Comparison of ENCODE assay signal across 8 cellular contexts in genomic region chr4:6574747-6575502, GRCh38. TPM values are rescaled to one million over a fixed set of nuclear protein-coding genes. Genes with fewer than 3 reads are reported as not detected.
DNase-seq lines count a peak whose midpoint lies in the region; ATAC-seq and TF ChIP-seq lines count a peak whose summit lies in the region.

Gene MAN2B2 (plus strand): TSS chr4:6575189. CDS start chr4:6575211, 22 bp downstream.

- peak; percentile 90 for ATAC-seq in GM21737 (IDR thresholded peaks at IDR 0.05; ENCODE audit: unreplicated experiment)

- peaks cover 25% of the 10 kb centered on the region for H3K36me3 ChIP-seq in KOPT-K1 (ENCODE audit: insufficient read depth, low read length)
- H3K36me3 ChIP-seq in neural progenitor cell, result no peaks in the 10 kb centered on the region
- peaks cover 13 to 15% of the 10 kb centered on the region in 2 donors for H3K36me3 ChIP-seq in stomach smooth muscle (ENCODE audit: control insufficient read depth in 2 of 2, insufficient read depth in 2 of 2, low read length in 2 of 2)

- H3K4me1 ChIP-seq in neural progenitor cell (no peaks in the 10 kb centered on the region), stomach smooth muscle (ENCODE audit: control insufficient read depth, insufficient read depth, low read length) (peaks cover 14% of the 10 kb centered on the region)

- peak within 1 kb of the TSS; percentile 70 for H3K27ac ChIP-seq in KOPT-K1 (ENCODE audit: low read depth, low read length, poor library complexity, severe bottlenecking)
- no peak within 1 kb of the TSS for H3K27ac ChIP-seq in neural progenitor cell
- peak within 1 kb of the TSS; percentile 41 for H3K27ac ChIP-seq in stomach smooth muscle (ENCODE audit: low read length)

- H3K4me3 ChIP-seq in foreskin fibroblast (ENCODE audit: low read depth in 1 of 2, low read length in 2 of 2) (peak within 1 kb of the TSS; percentile 90 to 97), neural progenitor cell (peak within 1 kb of the TSS; percentile 92), stomach smooth muscle (ENCODE audit: low read length in 2 of 2) (peak within 1 kb of the TSS; percentile 71 to 95)

- TF ChIP-seq CTCF in foreskin fibroblast (IDR thresholded peaks at IDR 0.05; ENCODE audit: low read depth, low read length) (no peak), neural progenitor cell (IDR thresholded peaks at IDR 0.05) (peak; percentile 32)

- peak within 1 kb of the TSS; percentile 98 for H3K4me2 ChIP-seq in neural progenitor cell

- H3K27me3 Mint-ChIP-seq in neural progenitor cell (ENCODE audit: insufficient read depth, low read depth), result peaks cover 16% of the 10 kb centered on the region

- peaks cover 3% of the 10 kb centered on the region for H3F3A ChIP-seq in neural progenitor cell (ENCODE audit: low read depth)

- peaks cover 5% of the 10 kb centered on the region for H3K36me3 Mint-ChIP-seq in neural progenitor cell

- H3K27ac Mint-ChIP-seq in neural progenitor cell, result peak within 1 kb of the TSS; percentile 33

- H3K4me1 Mint-ChIP-seq in neural progenitor cell, result no peaks in the 10 kb centered on the region

- H3K4me3 Mint-ChIP-seq in neural progenitor cell, result peak within 1 kb of the TSS; percentile 88

- TF ChIP-seq POLR2A in Raji (IDR thresholded peaks at IDR 0.05; ENCODE audit: insufficient read depth, low read depth, low read length), result peak; percentile 91

- peak within 1 kb of the TSS; percentile 86 for H2AFZ ChIP-seq in neural progenitor cell (replicated peaks)

- no peaks in the 10 kb centered on the region for H3K79me2 ChIP-seq in neural progenitor cell (ENCODE audit: low read depth)

- no peaks in the 10 kb centered on the region for H3K9me3 ChIP-seq in KOPT-K1 (ENCODE audit: insufficient read depth, low read length, poor library complexity, severe bottlenecking)
- H3K9me3 ChIP-seq in neural progenitor cell (ENCODE audit: low read depth), result no peaks in the 10 kb centered on the region
- no peaks in the 10 kb centered on the region for H3K9me3 ChIP-seq in stomach smooth muscle (ENCODE audit: control insufficient read depth in 2 of 2, low read length in 2 of 2)

- DNase-seq in EH (ENCODE audit: low read depth) (peak; percentile 83), activated gamma-delta T cell (lab: John Stamatoyannopoulos, UW) (peak; percentile 75), foreskin fibroblast (peak; percentile 80 to 94), neural progenitor cell (ENCODE audit: low spot score) (peak; percentile 94)

- H3K9ac ChIP-seq in neural progenitor cell (peak within 1 kb of the TSS; percentile 46), stomach smooth muscle (ENCODE audit: low read length in 2 of 2) (peak within 1 kb of the TSS; percentile 61 to 84)

- H3K9me3 Mint-ChIP-seq in neural progenitor cell, result peaks cover 2% of the 10 kb centered on the region

- H4K20me1 ChIP-seq in neural progenitor cell (ENCODE audit: low read depth), result no peaks in the 10 kb centered on the region

- H3K27me3 ChIP-seq in neural progenitor cell (peaks cover 30% of the 10 kb centered on the region), stomach smooth muscle (ENCODE audit: control insufficient read depth in 1 of 2, insufficient read depth in 2 of 2, low read length in 2 of 2) (no peaks in the 10 kb centered on the region)

RNA-seq across cellular contexts. Expression of gene MAN2B2, which starts in this region (rescaled TPM):
- total RNA-seq in neural progenitor cell (ENCODE audit: low replicate concordance), result 2.7 and 6.3 TPM in 2 replicates
